ENCODE assay signal across 12 cellular contexts in genomic region chr22:45270095-45271020, GRCh38. TPM values are rescaled to one million over a fixed set of nuclear protein-coding genes. Genes with fewer than 3 reads are reported as not detected.
DNase-seq lines count a peak whose midpoint lies in the region; ATAC-seq and TF ChIP-seq lines count a peak whose summit lies in the region.
"Had no signal": no experiment of that assay in that cellular context is flagged by ENCODE, and none has a peak within 500 bp of the region (broad histone marks: within the 10 kb centered on the region; RNA-seq: fewer than 3 reads in every experiment).

No MANE protein-coding gene starts in this region.

- H3K4me3 ChIP-seq in A673 (ENCODE audit: low read depth, low read length, poor library complexity, severe bottlenecking), result no peak overlapping the region
- no peak overlapping the region for H3K4me3 ChIP-seq in CD8-positive, alpha-beta memory T cell (ENCODE audit: low read length)
- H3K4me3 ChIP-seq in muscle layer of colon (ENCODE audit: low read depth in 1 of 2, low read length in 2 of 2), result no peak overlapping the region

- intact Hi-C loops in A673 (cut with micrococcal nuclease; ENCODE audit: unreplicated experiment), result no loop called here

- TF ChIP-seq CTCF in A673 (conservative IDR thresholded peaks at IDR 0.05; ENCODE audit: low read depth, low read length), result no peak

- H3K9ac ChIP-seq in muscle layer of colon (ENCODE audit: low read length), result no peak overlapping the region

- no peaks in the 10 kb centered on the region for H3K9me3 Mint-ChIP-seq in CD8-positive, alpha-beta memory T cell
- H3K9me3 Mint-ChIP-seq in activated naive CD8-positive, alpha-beta T cell treated with anti-CD3 and anti-CD28 coated beads, Interleukin-2, amount 50 U/mL, for 24 hours, result no peaks in the 10 kb centered on the region

- no peak for ATAC-seq in activated naive CD8-positive, alpha-beta T cell treated with anti-CD3 and anti-CD28 coated beads, Interleukin-2, amount 50 U/mL, for 24 hours
- ATAC-seq in HG03342 (IDR thresholded peaks at IDR 0.05; ENCODE audit: unreplicated experiment), result no peak

- H3K27me3 ChIP-seq in A673 (replicated peaks; ENCODE audit: insufficient read depth, low read depth, low read length, poor library complexity), result no peaks in the 10 kb centered on the region
- no peaks in the 10 kb centered on the region for H3K27me3 ChIP-seq in CD8-positive, alpha-beta memory T cell (ENCODE audit: insufficient read depth, low read length, poor library complexity, severe bottlenecking)
- H3K27me3 ChIP-seq in muscle layer of colon (ENCODE audit: control insufficient read depth in 1 of 2, insufficient read depth in 2 of 2, low read length in 2 of 2), result no peaks in the 10 kb centered on the region
- H3K27me3 ChIP-seq: BE2C had no signal

- H3K4me3 Mint-ChIP-seq in CD8-positive, alpha-beta memory T cell, result peak overlapping the region; percentile 33 to 88 (median 76)
- peak overlapping the region; percentile 22 for H3K4me3 Mint-ChIP-seq in activated naive CD8-positive, alpha-beta T cell treated with anti-CD3 and anti-CD28 coated beads, Interleukin-2, amount 50 U/mL, for 24 hours

- peaks cover 20 to 30% of the 10 kb centered on the region in 2 donors for H3K27me3 Mint-ChIP-seq in CD8-positive, alpha-beta memory T cell
- peaks cover 17% of the 10 kb centered on the region for H3K27me3 Mint-ChIP-seq in activated naive CD8-positive, alpha-beta T cell treated with anti-CD3 and anti-CD28 coated beads, Interleukin-2, amount 50 U/mL, for 24 hours

- H3K4me1 Mint-ChIP-seq in CD8-positive, alpha-beta memory T cell, result peaks cover 11 to 16% (median 12%) of the 10 kb centered on the region in 3 donors
- H3K4me1 Mint-ChIP-seq in activated naive CD8-positive, alpha-beta T cell treated with anti-CD3 and anti-CD28 coated beads, Interleukin-2, amount 50 U/mL, for 24 hours, result peaks cover 13% of the 10 kb centered on the region

- H3K9me3 ChIP-seq in A673 (ENCODE audit: low read depth, low read length, poor library complexity, severe bottlenecking) (no peaks in the 10 kb centered on the region), muscle layer of colon (ENCODE audit: low read length) (no peaks in the 10 kb centered on the region)
- H3K9me3 ChIP-seq in CD8-positive, alpha-beta memory T cell (ENCODE audit: low read length), result no peaks in the 10 kb centered on the region
- H3K9me3 ChIP-seq: BE2C had no signal

- POLR2A ChIA-PET in A673 (lab: Charles Lee; ENCODE audit: low non-redundant PET), result no interaction called here
- POLR2A ChIA-PET in CD8-positive, alpha-beta memory T cell (lab: Charles Lee), result no interaction called here

- no peak overlapping the region for H3K27ac ChIP-seq in A673 (ENCODE audit: low read depth, low read length, poor library complexity, severe bottlenecking)
- H3K27ac ChIP-seq in CD8-positive, alpha-beta memory T cell (ENCODE audit: low read depth, low read length), result no peak overlapping the region
- peak overlapping the region; percentile 9 for H3K27ac ChIP-seq in muscle layer of colon (ENCODE audit: low read depth, low read length)

- BruUV-seq in A673 (replicated peaks; lab: Mats Ljungman, UMichigan), result no TSS peak

- DNase-seq in A673 (ENCODE audit: low spot score) (peak; percentile 55), HK-2 (ENCODE audit: unreplicated experiment) (no peak), SW480 (ENCODE audit: low spot score) (no peak)
- no peak for DNase-seq in CD8-positive, alpha-beta memory T cell
- DNase-seq in activated naive CD8-positive, alpha-beta T cell treated with anti-CD3 and anti-CD28 coated beads, Interleukin-2, amount 50 U/mL, for 24 hours, result no peak
- no peak for DNase-seq in stimulated activated naive CD4-positive, alpha-beta T cell (lab: John Stamatoyannopoulos, UW)
- DNase-seq: activated CD8-positive, alpha-beta memory T cell treated with anti-CD3 and anti-CD28 coated beads, Interleukin-2, amount 10 ng/mL, durations not matched to agents 7 days and 5 days; BE2C; NCI-H1694 treated with DMSO at 0.1 percent for 48 hours; NCI-H748 treated with DMSO at 0.1 percent for 48 hours had no signal

- H3K4me1 ChIP-seq in A673 (ENCODE audit: insufficient read depth, low read length, poor library complexity, severe bottlenecking) (peaks cover 11% of the 10 kb centered on the region), muscle layer of colon (ENCODE audit: insufficient read depth, low read length) (peaks cover 13% of the 10 kb centered on the region)
- peaks cover 8% of the 10 kb centered on the region for H3K4me1 ChIP-seq in CD8-positive, alpha-beta memory T cell (ENCODE audit: insufficient read depth, low read length)
- H3K4me1 ChIP-seq: BE2C had no signal

- CTCF ChIA-PET in A673 (lab: Charles Lee), result interaction anchor here (0.6 to 0.8 kb wide), 2 partner anchors 274 to 292 kb away, joined by 4 to 6 read pairs; no protein-coding TSS in a partner anchor
- CTCF ChIA-PET in CD8-positive, alpha-beta memory T cell (lab: Charles Lee), result interaction anchor here (1.0 to 1.2 kb wide), 2 partner anchors 9 to 167 kb away, joined by 3 read pairs; no protein-coding TSS in a partner anchor

- no peaks in the 10 kb centered on the region for H3K36me3 Mint-ChIP-seq in CD8-positive, alpha-beta memory T cell
- no peaks in the 10 kb centered on the region for H3K36me3 Mint-ChIP-seq in activated naive CD8-positive, alpha-beta T cell treated with anti-CD3 and anti-CD28 coated beads, Interleukin-2, amount 50 U/mL, for 24 hours (ENCODE audit: low read depth)
- H3K36me3 Mint-ChIP-seq: activated CD8-positive, alpha-beta memory T cell treated with anti-CD3 and anti-CD28 coated beads, Interleukin-2, amount 10 ng/mL, durations not matched to agents 7 days and 5 days had no signal

- no peaks in the 10 kb centered on the region for H3K36me3 ChIP-seq in A673 (ENCODE audit: insufficient read depth, low read length, poor library complexity, severe bottlenecking)
- no peaks in the 10 kb centered on the region for H3K36me3 ChIP-seq in CD8-positive, alpha-beta memory T cell (ENCODE audit: insufficient read depth, low read length)
- no peaks in the 10 kb centered on the region for H3K36me3 ChIP-seq in muscle layer of colon (ENCODE audit: insufficient read depth, low read length)
- H3K36me3 ChIP-seq: BE2C had no signal

- H3K27ac Mint-ChIP-seq in CD8-positive, alpha-beta memory T cell, result peak overlapping the region in 4 of 8 donors; percentile 8 to 81 (median 48)
- no peak overlapping the region for H3K27ac Mint-ChIP-seq in activated naive CD8-positive, alpha-beta T cell treated with anti-CD3 and anti-CD28 coated beads, Interleukin-2, amount 50 U/mL, for 24 hours
- H3K27ac Mint-ChIP-seq: activated CD8-positive, alpha-beta memory T cell treated with anti-CD3 and anti-CD28 coated beads, Interleukin-2, amount 10 ng/mL, durations not matched to agents 7 days and 5 days had no signal

RNA-seq across cellular contexts. Expression of gene UPK3A, which starts 14.4 kb away (rescaled TPM):
- total RNA-seq in A673 (2021), result not detected in 2 replicates
- total RNA-seq in CD8-positive, alpha-beta memory T cell, result not detected
- polyA plus RNA-seq in CD8-positive, alpha-beta memory T cell, result not detected
- total RNA-seq: activated CD8-positive, alpha-beta memory T cell treated with anti-CD3 and anti-CD28 coated beads, Interleukin-2, amount 10 ng/mL, durations not matched to agents 7 days and 5 days had no signal

RNA-seq across cellular contexts. Expression of gene KIAA0930, which starts 29.7 kb away (rescaled TPM):
- 54.8 and 64.2 TPM in 2 replicates for total RNA-seq in A673 (2021)
- 10 to 100 TPM; 32.3 to 39.5 TPM for total RNA-seq in CD8-positive, alpha-beta memory T cell
- polyA plus RNA-seq in CD8-positive, alpha-beta memory T cell, result 2.7 TPM

RNA-seq across cellular contexts. Expression of gene FAM118A, which starts 39.4 kb away (rescaled TPM):
- total RNA-seq in A673 (2021), result 54.0 and 58.3 TPM in 2 replicates
- 10 to 100 TPM; 28.1 to 28.4 TPM for total RNA-seq in CD8-positive, alpha-beta memory T cell
- 27.8 TPM for polyA plus RNA-seq in CD8-positive, alpha-beta memory T cell
